9 cellular contexts compared by ENCODE assay signal in genomic region chr12:109264095-109264942, GRCh38. TPM values are rescaled to one million over a fixed set of nuclear protein-coding genes. Genes with fewer than 3 reads are reported as not detected.
DNase-seq lines count a peak whose midpoint lies in the region; ATAC-seq and TF ChIP-seq lines count a peak whose summit lies in the region.
"Had no signal": no experiment of that assay in that cellular context is flagged by ENCODE, and none has a peak within 500 bp of the region (broad histone marks: within the 10 kb centered on the region; RNA-seq: fewer than 3 reads in every experiment).

No MANE protein-coding gene starts in this region.

- H3K27ac ChIP-seq in OCI-LY7 (ENCODE audit: low read depth, low read length, poor library complexity, severe bottlenecking): no peak overlapping the region

- peaks cover 2% of the 10 kb centered on the region for H3K9me3 Mint-ChIP-seq in activated naive CD8-positive, alpha-beta T cell treated with anti-CD3 and anti-CD28 coated beads for 36 hours
- H3K9me3 Mint-ChIP-seq: T-helper 1 cell treated with Interleukin-12 subunit alpha and Interleukin-12 subunit beta and Interleukin-4 antibody, amounts not matched to agents 30 μg/mL and 1 μg/mL, for 36 hours had no signal

- no peaks in the 10 kb centered on the region for H3K9me2 ChIP-seq in OCI-LY7 (ENCODE audit: insufficient read depth, low read length)

- no peak overlapping the region for H3K4me2 ChIP-seq in OCI-LY7 (ENCODE audit: low read length)

- H3K4me3 Mint-ChIP-seq in activated naive CD8-positive, alpha-beta T cell treated with anti-CD3 and anti-CD28 coated beads for 36 hours: no peak overlapping the region
- H3K4me3 Mint-ChIP-seq: T-helper 1 cell treated with Interleukin-12 subunit alpha and Interleukin-12 subunit beta and Interleukin-4 antibody, amounts not matched to agents 30 μg/mL and 1 μg/mL, for 36 hours had no signal

- H3K9me3 ChIP-seq in OCI-LY7 (ENCODE audit: low read length): no peaks in the 10 kb centered on the region

- H3K4me3 ChIP-seq in OCI-LY7 (ENCODE audit: low read depth, low read length, poor library complexity, severe bottlenecking) (no peak overlapping the region), retinal pigment epithelial cell (ENCODE audit: low read length) (no peak overlapping the region)

- H4K20me1 ChIP-seq in OCI-LY7 (ENCODE audit: insufficient read depth, low read length): no peaks in the 10 kb centered on the region

- H3K36me3 ChIP-seq in OCI-LY7 (ENCODE audit: insufficient read depth, low read length): no peaks in the 10 kb centered on the region

- H3K4me1 Mint-ChIP-seq in activated naive CD8-positive, alpha-beta T cell treated with anti-CD3 and anti-CD28 coated beads for 36 hours: no peaks in the 10 kb centered on the region

- no peaks in the 10 kb centered on the region for H3K4me1 ChIP-seq in OCI-LY7 (ENCODE audit: insufficient read depth, low read length, poor library complexity, severe bottlenecking)

- BruUV-seq in OCI-LY7 (replicated peaks; lab: Mats Ljungman, UMichigan): no TSS peak

- H3K27ac Mint-ChIP-seq in activated naive CD8-positive, alpha-beta T cell treated with anti-CD3 and anti-CD28 coated beads for 36 hours: no peak overlapping the region
- H3K27ac Mint-ChIP-seq: T-helper 1 cell treated with Interleukin-12 subunit alpha and Interleukin-12 subunit beta and Interleukin-4 antibody, amounts not matched to agents 30 μg/mL and 1 μg/mL, for 36 hours had no signal

- peak; percentile 68 for ATAC-seq in left ventricle myocardium superior
- no peak for ATAC-seq in HG03097 (IDR thresholded peaks at IDR 0.05; ENCODE audit: low FRiP score, unreplicated experiment)
- no peak for ATAC-seq in HG02840 (IDR thresholded peaks at IDR 0.05; ENCODE audit: low FRiP score, unreplicated experiment)

- TF ChIP-seq CTCF in OCI-LY7 (conservative IDR thresholded peaks at IDR 0.05; ENCODE audit: low read length): peak; percentile 95
- TF ChIP-seq CTCF in retinal pigment epithelial cell (conservative IDR thresholded peaks at IDR 0.05; ENCODE audit: low read depth, low read length): peak; percentile 83

- no peak overlapping the region for H2AFZ ChIP-seq in OCI-LY7 (ENCODE audit: low read length)

- no peaks in the 10 kb centered on the region for H3K79me2 ChIP-seq in OCI-LY7 (ENCODE audit: insufficient read depth, low read depth, low read length)

- no peaks in the 10 kb centered on the region for H3K27me3 Mint-ChIP-seq in activated naive CD8-positive, alpha-beta T cell treated with anti-CD3 and anti-CD28 coated beads for 36 hours

- peak; percentile 76 for DNase-seq in DMS153 treated with DMSO at 0.1 percent for 48 hours (lab: John Stamatoyannopoulos, UW; ENCODE audit: unreplicated experiment)
- peak; percentile 95 for DNase-seq in HuH-7 (ENCODE audit: low spot score)
- peak; percentile 78 for DNase-seq in OCI-LY7 (ENCODE audit: low spot score)
- peak; percentile 41 for DNase-seq in activated naive CD8-positive, alpha-beta T cell treated with anti-CD3 and anti-CD28 coated beads for 36 hours
- DNase-seq in left ventricle myocardium superior: peak; percentile 85
- DNase-seq in retinal pigment epithelial cell (ENCODE audit: low read depth): no peak

- intact Hi-C loops in OCI-LY7 (cut with micrococcal nuclease; ENCODE audit: unreplicated experiment) (loop anchor here (1.0 to 2.0 kb wide), 2 partner anchors 121 to 128 kb away; no protein-coding TSS in a partner anchor), left ventricle myocardium superior (cut with micrococcal nuclease) (loop anchor here (5.0 kb wide), 1 partner anchor 123 kb away; no protein-coding TSS in a partner anchor)

- CTCF ChIA-PET in OCI-LY7 (lab: Charles Lee; ENCODE audit: unreplicated experiment): interaction anchor here (0.6 to 0.7 kb wide), 3 partner anchors 109 to 119 kb away, joined by 3 to 4 read pairs (median 3); no protein-coding TSS in a partner anchor

- peaks cover 24% of the 10 kb centered on the region for H3K36me3 Mint-ChIP-seq in activated naive CD8-positive, alpha-beta T cell treated with anti-CD3 and anti-CD28 coated beads for 36 hours

- POLR2A ChIA-PET in OCI-LY7 (lab: Charles Lee): no interaction called here

RNA-seq across cellular contexts. Expression of gene FOXN4, which starts 44.8 kb away (rescaled TPM):
- total RNA-seq in OCI-LY7 (2014; rRNA removed; shearing (Covaris generic)): 2.7 and 4.3 TPM in 2 replicates
- total RNA-seq in OCI-LY7 (2022): 4.5 and 5.1 TPM in 2 replicates
- not detected for total RNA-seq in activated naive CD8-positive, alpha-beta T cell treated with anti-CD3 and anti-CD28 coated beads for 36 hours
- total RNA-seq in left ventricle myocardium superior: not detected
